24 cellular contexts compared by ENCODE assay signal in the genomic region with DNA sequence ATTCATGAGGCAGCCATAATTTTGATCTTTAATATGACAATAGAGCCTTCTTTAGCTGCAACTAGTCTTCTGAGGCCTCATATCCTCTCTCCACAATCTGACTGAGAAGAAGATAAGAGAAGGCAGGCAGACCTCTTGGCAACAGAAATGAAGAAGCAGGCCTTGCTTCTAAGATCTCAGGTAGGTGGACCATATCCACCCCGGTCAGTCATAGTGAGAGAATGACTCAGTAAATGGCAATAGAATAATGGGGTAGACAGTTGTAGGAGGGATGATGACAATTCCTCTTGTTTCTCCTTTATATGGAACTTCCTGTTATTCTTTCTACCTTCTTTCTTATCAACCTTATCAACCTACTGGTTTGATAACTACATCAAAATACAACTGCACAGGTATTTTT.
DNase-seq lines count a peak whose midpoint lies in the region; ATAC-seq and TF ChIP-seq lines count a peak whose summit lies in the region.
"Had no signal": no experiment of that assay in that cellular context is flagged by ENCODE, and none has a peak within 500 bp of the region (broad histone marks: within the 10 kb centered on the region; RNA-seq: fewer than 3 reads in every experiment).

No MANE protein-coding gene starts in this region.

- no peak overlapping the region for H3K27ac Mint-ChIP-seq in activated T-helper 17 cell treated with anti-CD3 and anti-CD28 coated beads, Interleukin-2, amount 50 U/mL, for 72 hours
- H3K27ac Mint-ChIP-seq: activated naive CD4-positive, alpha-beta T cell treated with anti-CD3 and anti-CD28 coated beads, Interleukin-2, amount 50 U/mL, for 24 hours; activated T-helper 1 cell treated with anti-CD3 and anti-CD28 coated beads, Interleukin-12 subunit alpha, Interleukin-12 subunit beta, Interleukin-2, Interleukin-4 antibody, amounts not matched to agents 30 ng/mL and 10 ng/mL and 1 ng/mL, durations not matched to agents 14 hours and 24 hours and 36 hours; T-helper 2 cell treated with Interferon-gamma antibody and Interleukin-4, amounts not matched to agents 5 μg/mL and 100 μg/mL, for 36 hours had no signal

- DNase-seq in SHP77 treated with DMSO at 0.1 percent for 48 hours (lab: John Stamatoyannopoulos, UW): no peak
- DNase-seq in caudate nucleus (lab: John Stamatoyannopoulos, UW): no peak
- DNase-seq in right lobe of liver: no peak
- DNase-seq: activated CD4-positive, alpha-beta T cell treated with anti-CD3 and anti-CD28 coated beads, Interleukin-2, amount 50 U/mL, for 4 hours; anterior cingulate cortex; cortex of kidney; esophagus squamous epithelium; GDM1; H7; KBM-7; mesenchymal stem cell; MG63; NCI-H2081 treated with DMSO at 0.1 percent for 48 hours; NCI-H774; posterior cingulate gyrus had no signal

- H3K4me1 ChIP-seq in right lobe of liver: no peaks in the 10 kb centered on the region
- H3K4me1 ChIP-seq: esophagus squamous epithelium had no signal

- no peak overlapping the region for H3K4me3 ChIP-seq in right lobe of liver
- H3K4me3 ChIP-seq: cardiac muscle cell, esophagus squamous epithelium, MG63 had no signal

- TF ChIP-seq CTCF in right lobe of liver (IDR thresholded peaks at IDR 0.05): no peak

- H3K9me3 Mint-ChIP-seq in activated T-helper 17 cell treated with anti-CD3 and anti-CD28 coated beads, Interleukin-2, amount 50 U/mL, for 72 hours: no peaks in the 10 kb centered on the region
- H3K9me3 Mint-ChIP-seq: activated T-helper 1 cell treated with anti-CD3 and anti-CD28 coated beads, Interleukin-12 subunit alpha, Interleukin-12 subunit beta, Interleukin-2, Interleukin-4 antibody, amounts not matched to agents 30 ng/mL and 10 ng/mL and 1 ng/mL, durations not matched to agents 14 hours and 24 hours and 36 hours had no signal

- H3K4me1 Mint-ChIP-seq in activated T-helper 17 cell treated with anti-CD3 and anti-CD28 coated beads, Interleukin-2, amount 50 U/mL, for 72 hours: no peaks in the 10 kb centered on the region
- H3K4me1 Mint-ChIP-seq: activated naive CD4-positive, alpha-beta T cell treated with anti-CD3 and anti-CD28 coated beads, Interleukin-2, amount 50 U/mL, for 24 hours had no signal

- H3K27me3 Mint-ChIP-seq in activated T-helper 17 cell treated with anti-CD3 and anti-CD28 coated beads, Interleukin-2, amount 50 U/mL, for 72 hours: peaks cover 8% of the 10 kb centered on the region
- H3K27me3 Mint-ChIP-seq: activated naive CD4-positive, alpha-beta T cell treated with anti-CD3 and anti-CD28 coated beads, Interleukin-2, amount 50 U/mL, for 24 hours had no signal

- H3K27me3 ChIP-seq in right lobe of liver: no peaks in the 10 kb centered on the region
- H3K27me3 ChIP-seq: cardiac muscle cell, esophagus squamous epithelium, MG63 had no signal

- no peaks in the 10 kb centered on the region for H3K36me3 ChIP-seq in right lobe of liver
- H3K36me3 ChIP-seq: cardiac muscle cell, esophagus squamous epithelium, MG63 had no signal

- ATAC-seq in GM18499 (IDR thresholded peaks at IDR 0.05; ENCODE audit: insufficient read depth, unreplicated experiment) (peak; percentile 80), GM21526 (IDR thresholded peaks at IDR 0.05; ENCODE audit: low FRiP score, unreplicated experiment) (peak; percentile 49), HG02981 (IDR thresholded peaks at IDR 0.05; ENCODE audit: unreplicated experiment) (peak; percentile 47), HG03342 (IDR thresholded peaks at IDR 0.05; ENCODE audit: unreplicated experiment) (no peak), right lobe of liver (no peak)
- peak; percentile 64 for ATAC-seq in activated T-helper 17 cell treated with anti-CD3 and anti-CD28 coated beads, Interleukin-2, amount 50 U/mL, for 72 hours (replicated peaks)

- H3K27ac ChIP-seq in caudate nucleus (ENCODE audit: low read depth, low read length) (no peak overlapping the region), right lobe of liver (no peak overlapping the region)
- H3K27ac ChIP-seq: cardiac muscle cell, esophagus squamous epithelium had no signal

- WGBS in right lobe of liver (ENCODE audit: insufficient coverage, low coverage, low lambda C conversion rate, missing lambda C conversion rate): 58% methylated on average over 1 of the region's 1 CpG

- no peaks in the 10 kb centered on the region for H3K36me3 Mint-ChIP-seq in activated T-helper 17 cell treated with anti-CD3 and anti-CD28 coated beads, Interleukin-2, amount 50 U/mL, for 72 hours (ENCODE audit: low read depth)
- H3K36me3 Mint-ChIP-seq: activated naive CD4-positive, alpha-beta T cell treated with anti-CD3 and anti-CD28 coated beads, Interleukin-2, amount 50 U/mL, for 24 hours had no signal

- no peak for TF ChIP-seq POLR2A in right lobe of liver (IDR thresholded peaks at IDR 0.05)

- H3K4me3 Mint-ChIP-seq in activated T-helper 17 cell treated with anti-CD3 and anti-CD28 coated beads, Interleukin-2, amount 50 U/mL, for 72 hours: no peak overlapping the region
- H3K4me3 Mint-ChIP-seq: activated naive CD4-positive, alpha-beta T cell treated with anti-CD3 and anti-CD28 coated beads, Interleukin-2, amount 50 U/mL, for 24 hours; activated T-helper 1 cell treated with anti-CD3 and anti-CD28 coated beads, Interleukin-12 subunit alpha, Interleukin-12 subunit beta, Interleukin-2, Interleukin-4 antibody, amounts not matched to agents 30 ng/mL and 10 ng/mL and 1 ng/mL, durations not matched to agents 14 hours and 24 hours and 36 hours; T-helper 2 cell treated with Interferon-gamma antibody and Interleukin-4, amounts not matched to agents 5 μg/mL and 100 μg/mL, for 36 hours had no signal

- H3K9me3 ChIP-seq in right lobe of liver: no peaks in the 10 kb centered on the region
- H3K9me3 ChIP-seq: MG63 had no signal

- intact Hi-C loops in right lobe of liver (cut with DNase I): no loop called here

Comparison
In these comparisons a context has a peak if more than half of its experiments do, and no peak if none do; other contexts are left out.
1. ATAC-seq: peak in GM18499 (single experiment), GM21526 (single experiment), HG02981 (single experiment) and activated T-helper 17 cell treated with anti-CD3 and anti-CD28 coated beads, Interleukin-2, amount 50 U/mL, for 72 hours (single experiment); none in HG03342 (single experiment) and right lobe of liver (0 of 4).